ENCODE assay signal across 8 cellular contexts in the genomic region with DNA sequence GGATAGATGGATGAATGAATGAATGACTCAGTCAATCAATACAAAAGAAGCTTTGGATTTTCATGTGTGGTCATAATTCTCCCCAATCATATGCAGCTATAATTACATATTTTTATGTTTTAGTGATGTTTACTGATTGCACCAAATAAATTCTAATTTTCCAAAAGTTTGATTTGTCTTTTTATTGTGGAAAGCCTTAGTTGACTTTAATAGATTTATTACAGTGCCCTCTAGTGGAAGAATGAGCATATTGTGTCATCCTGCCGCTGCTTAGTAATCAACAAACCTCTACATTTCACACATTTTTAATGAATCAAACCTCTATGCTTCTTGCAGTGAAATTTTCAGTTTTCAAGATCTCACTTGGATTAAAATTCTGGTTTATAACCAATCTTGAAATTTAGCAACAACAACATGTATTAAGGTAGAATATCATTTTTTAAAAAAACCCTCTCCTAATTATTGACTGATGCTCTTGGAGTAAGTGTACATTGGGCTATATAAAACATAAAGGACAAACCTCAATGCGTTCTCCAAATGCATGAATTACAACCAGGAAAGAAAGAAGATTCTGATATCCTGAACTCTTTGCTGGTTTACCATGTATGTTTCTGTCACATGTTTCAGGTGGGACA. TPM values are rescaled to one million over a fixed set of nuclear protein-coding genes. Genes with fewer than 3 reads are reported as not detected.
DNase-seq lines count a peak whose midpoint lies in the region; ATAC-seq, FAIRE-seq and TF ChIP-seq lines count a peak whose summit lies in the region.

No MANE protein-coding gene starts in this region.

- H4K91ac ChIP-seq in H1 (replicated peaks; ENCODE audit: insufficient read length, low read length), result no peak overlapping the region

- no peak overlapping the region for H2BK120ac ChIP-seq in H1 (replicated peaks; ENCODE audit: low read depth, low read length)

- no peak overlapping the region for H2AK5ac ChIP-seq in H1 (ENCODE audit: low read depth, low read length)

- H3K4me2 ChIP-seq in MM.1S (ENCODE audit: low read depth, low read length), result no peak overlapping the region
- no peak overlapping the region for H3K4me2 ChIP-seq in H1 (ENCODE audit: insufficient read depth in 1 of 2, low read depth in 2 of 2, low read length in 2 of 2)

- no peak overlapping the region for H4K8ac ChIP-seq in H1 (ENCODE audit: extremely low read depth, insufficient read depth, low read length)

- no peak overlapping the region for H3K56ac ChIP-seq in H1 (replicated peaks; ENCODE audit: insufficient read length, low read depth, low read length)

- H4K5ac ChIP-seq in H1 (ENCODE audit: insufficient read length, low read depth, low read length), result no peak overlapping the region

- no peak overlapping the region for H3K18ac ChIP-seq in H1 (ENCODE audit: extremely low read depth, low read length)

- TF ChIP-seq POLR2A in H1 (IDR thresholded peaks at IDR 0.05; ENCODE audit: control extremely low read depth in 1 of 2, low read depth in 2 of 2, low read length in 2 of 2), result no peak

- H2AFZ ChIP-seq in MM.1S (ENCODE audit: low read length), result no peak overlapping the region
- no peak overlapping the region for H2AFZ ChIP-seq in H1 (ENCODE audit: low read length)

- H3K4ac ChIP-seq in H1 (replicated peaks; ENCODE audit: insufficient read length, low read depth, low read length), result no peak overlapping the region

- H4K20me1 ChIP-seq in MM.1S (ENCODE audit: insufficient read depth, low read length) (no peaks in the 10 kb centered on the region), H1 (replicated peaks in 1 of 2; ENCODE audit: control insufficient read depth in 1 of 2, insufficient read depth in 2 of 2, low read length in 2 of 2) (no peaks in the 10 kb centered on the region)

- H3K4me3 ChIP-seq in GM12864 (ENCODE audit: low read depth, low read length), result no peak overlapping the region
- H3K4me3 ChIP-seq in MM.1S (ENCODE audit: low read length), result no peak overlapping the region
- no peak overlapping the region for H3K4me3 ChIP-seq in H1 (ENCODE audit: extremely low read depth in 1 of 4, insufficient read depth in 2 of 4, low read depth in 3 of 4, low read length in 4 of 4)

- TF ChIP-seq CTCF in 22Rv1 (IDR thresholded peaks at IDR 0.05) (peak; percentile 79), GM12864 (IDR thresholded peaks at IDR 0.05; ENCODE audit: low read depth, low read length, missing control alignments) (peak; percentile 47), MM.1S (IDR thresholded peaks at IDR 0.05; ENCODE audit: low read length) (peak; percentile 70), H1 (IDR thresholded peaks at IDR 0.05; ENCODE audit: control extremely low read depth in 1 of 3, insufficient read depth in 1 of 3, low read depth in 1 of 3, low read length in 3 of 3) (peak in 2 of 3 experiments; percentile 27 to 52; a peak in 2 of 4 replicates)

- H3K4me1 ChIP-seq in MM.1S (ENCODE audit: low read length), result no peaks in the 10 kb centered on the region
- H3K4me1 ChIP-seq in H1 (replicated peaks in 1 of 4; ENCODE audit: control insufficient read depth in 3 of 4, insufficient read depth in 4 of 4, low read length in 3 of 4), result peaks cover 0 to 3% (median 0%) of the 10 kb centered on the region in 4 experiments; a peak in 2 of 7 replicates

- ATAC-seq in GM21360 (IDR thresholded peaks at IDR 0.05; ENCODE audit: unreplicated experiment) (no peak), HG02973 (IDR thresholded peaks at IDR 0.05; ENCODE audit: unreplicated experiment) (no peak)

- H3K23me2 ChIP-seq in H1 (ENCODE audit: low read depth, low read length), result no peaks in the 10 kb centered on the region

- FAIRE-seq in H1 (lab: Jason Lieb, UNC), result peak; percentile 7

- CTCF ChIA-PET in H1 (lab: Charles Lee; ENCODE audit: partially characterized antibody), result interaction anchor here (0.7 to 2.4 kb wide), 19 partner anchors 9 to 137 kb away, joined by 3 to 15 read pairs (median 4); no protein-coding TSS in a partner anchor

- POLR2A ChIA-PET in H1 (lab: Charles Lee; ENCODE audit: partially characterized antibody), result no interaction called here

- H3K79me1 ChIP-seq in H1 (ENCODE audit: low read depth, low read length), result no peaks in the 10 kb centered on the region

- H3K27me3 ChIP-seq in MM.1S (replicated peaks; ENCODE audit: insufficient read depth, low read length) (no peaks in the 10 kb centered on the region), H1 (replicated peaks in 1 of 4; ENCODE audit: control insufficient read depth in 3 of 4, extremely low read depth in 1 of 4, insufficient read depth in 3 of 4, low read length in 3 of 4) (no peaks in the 10 kb centered on the region)

- H3K36me3 ChIP-seq in MM.1S (replicated peaks; ENCODE audit: insufficient read depth, low read length) (no peaks in the 10 kb centered on the region), H1 (ENCODE audit: control insufficient read depth in 2 of 4, insufficient read depth in 4 of 4, low read length in 3 of 4) (no peaks in the 10 kb centered on the region)

- no peak overlapping the region for H3K23ac ChIP-seq in H1 (ENCODE audit: insufficient read length)

- no peak for DNase-seq in GM12864 (ENCODE audit: low read depth)
- DNase-seq in MM.1S, result peak; percentile 48
- no peak for DNase-seq in H1 (ENCODE audit: low read depth in 1 of 2, low spot score in 2 of 2)
- peak; percentile 31 for DNase-seq in renal cortical epithelial cell (ENCODE audit: low read depth)
- DNase-seq in T1000 (lab: John Stamatoyannopoulos, UW), result no peak

- H3K9me3 ChIP-seq in MM.1S (replicated peaks; ENCODE audit: insufficient read depth, low read length), result no peaks in the 10 kb centered on the region
- no peaks in the 10 kb centered on the region for H3K9me3 ChIP-seq in H1 (ENCODE audit: insufficient read depth in 2 of 2, low read depth in 1 of 2, low read length in 1 of 2)

- no peak for TF ChIP-seq EP300 in H1 (IDR thresholded peaks at IDR 0.05; ENCODE audit: borderline replicate concordance in 1 of 2, low read depth in 2 of 2, low read length in 2 of 2)

- H2BK5ac ChIP-seq in H1 (ENCODE audit: low read depth, low read length), result no peak overlapping the region

- no peak overlapping the region for H2BK12ac ChIP-seq in H1 (ENCODE audit: low read depth, low read length)

- H2BK20ac ChIP-seq in H1 (ENCODE audit: low read length), result no peak overlapping the region

- H3K79me2 ChIP-seq in MM.1S (ENCODE audit: low read length) (no peaks in the 10 kb centered on the region), H1 (ENCODE audit: control insufficient read depth in 1 of 2, insufficient read depth in 2 of 2, low read length in 2 of 2) (no peaks in the 10 kb centered on the region)

- peak in 1 of 2 experiments; percentile 39; a peak in 2 of 4 replicates for TF ChIP-seq RAD21 in H1 (IDR thresholded peaks at IDR 0.05 in 1 of 2, conservative IDR thresholded peaks at IDR 0.05 in 1 of 2; ENCODE audit: low read depth in 2 of 2, low read length in 2 of 2)

- H3K9ac ChIP-seq in MM.1S (ENCODE audit: low read length) (no peak overlapping the region), H1 (replicated peaks in 1 of 4; ENCODE audit: extremely low read depth in 1 of 4, low read depth in 3 of 4, low read length in 3 of 4) (no peak overlapping the region)

- H3K14ac ChIP-seq in H1 (ENCODE audit: insufficient read length), result no peak overlapping the region

- no peaks in the 10 kb centered on the region for H3K9me2 ChIP-seq in MM.1S (replicated peaks; ENCODE audit: insufficient read depth, low read length)

- no peaks in the 10 kb centered on the region for H3F3A ChIP-seq in MM.1S (ENCODE audit: insufficient read depth, low read length)

- H2BK15ac ChIP-seq in H1 (ENCODE audit: low read length), result no peak overlapping the region

- WGBS in H1 (ENCODE audit: extremely low coverage in 1 of 2, insufficient coverage in 1 of 2, insufficient read length in 1 of 2, insufficient replicate concordance in 2 of 2, low coverage in 1 of 2, low lambda C conversion rate in 2 of 2, missing lambda C conversion rate in 1 of 2), 2 experiments, result 36% methylated on average over 2 of the region's 2 CpGs; no CpG with 5 or more reads in 1 of the 2 experiments

- H3K27ac ChIP-seq in 22Rv1 (no peak overlapping the region), MM.1S (ENCODE audit: low read length) (no peak overlapping the region), H1 (ENCODE audit: low read depth, low read length) (no peak overlapping the region)

TF ChIP-seq in H1, 55 proteins besides CTCF, POLR2A, EP300 and RAD21 (continues in another document):
- TF ChIP-seq ASH2L (IDR thresholded peaks at IDR 0.05; ENCODE audit: low read length), result no peak
- no peak for TF ChIP-seq BCL11A (IDR thresholded peaks at IDR 0.05; ENCODE audit: low read depth in 2 of 2, low read length in 2 of 2)
- TF ChIP-seq POLR2AphosphoS5 (IDR thresholded peaks at IDR 0.05; ENCODE audit: low read depth, low read length), result no peak
- TF ChIP-seq CREB1 (IDR thresholded peaks at IDR 0.05), result no peak
- TF ChIP-seq SIX5 (IDR thresholded peaks at IDR 0.05; ENCODE audit: low read depth, low read length), result no peak
- TF ChIP-seq, protein P1, sequence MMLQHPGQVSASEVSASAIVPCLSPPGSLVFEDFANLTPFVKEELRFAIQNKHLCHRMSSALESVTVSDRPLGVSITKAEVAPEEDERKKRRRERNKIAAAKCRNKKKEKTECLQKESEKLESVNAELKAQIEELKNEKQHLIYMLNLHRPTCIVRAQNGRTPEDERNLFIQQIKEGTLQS (IDR thresholded peaks at IDR 0.05; ENCODE audit: insufficient read depth, low read depth, low read length), result no peak

RNA-seq across cellular contexts. Expression of a gene that starts 55.6 kb away (rescaled TPM):
- total RNA-seq in H1 (2021; fragmentation: NEBNext Ultra II Directional; extraction: Animal tissue kit (Norgen Biotek cat#: 25700)), result not detected in 2 replicates
- polyA plus RNA-seq in H1 (2011; rRNA removed), result not detected in 2 replicates
- not detected for polyA plus RNA-seq in H1 (2011; cell fraction: cytosol; rRNA removed)
- polyA plus RNA-seq in H1 (2011; cell fraction: nucleus; rRNA removed), result not detected
- polyA plus RNA-seq in H1 (2012, experiment 1 of 2), result not detected in 4 replicates
- not detected for polyA plus RNA-seq in H1 (2012, experiment 2 of 2)
- not detected for polyA plus RNA-seq in H1 (2013, experiment 1 of 2)
- polyA plus RNA-seq in H1 (2013, experiment 2 of 2), result not detected
- polyA minus RNA-seq in H1 (2011; rRNA and poly(A)+ RNA removed), result not detected in 2 replicates
- not detected for polyA minus RNA-seq in H1 (2011; cell fraction: cytosol; rRNA and poly(A)+ RNA removed)
- polyA minus RNA-seq in H1 (2011; cell fraction: nucleus; rRNA and poly(A)+ RNA removed), result not detected
- not detected in 2 replicates for total RNA-seq in renal cortical epithelial cell

Comparison
In these comparisons a context has a peak if more than half of its experiments do, and no peak if none do; other contexts are left out.
1. DNase-seq: peak in MM.1S (single experiment) and renal cortical epithelial cell (single experiment); none in GM12864 (single experiment), H1 (0 of 2) and T1000 (single experiment).
2. Peak in every context shown above with its lines, with median percentiles within 50 percentile points of each other: CTCF ChIP-seq.